In the genomic region with DNA sequence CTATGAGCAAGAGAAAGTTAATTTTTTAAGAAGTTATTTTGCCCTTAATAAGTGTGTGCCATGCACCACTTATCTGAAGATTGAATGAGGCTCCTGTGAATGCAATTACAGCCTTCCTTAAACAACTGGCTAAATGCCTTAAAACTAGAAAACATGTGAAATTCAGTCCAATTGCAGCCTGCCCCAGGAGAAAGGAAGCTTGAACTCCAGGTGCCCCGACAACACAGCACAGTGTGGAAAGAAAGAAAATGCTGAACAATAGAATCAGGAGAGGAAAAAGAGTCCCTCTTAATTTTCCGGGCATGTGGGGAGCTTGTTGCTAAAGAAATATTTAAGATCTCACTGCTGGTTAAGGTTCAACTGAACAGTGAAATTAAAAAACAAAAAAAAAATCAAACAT, we compare ENCODE assay signal across 1 cellular context.
TF ChIP-seq lines count a peak whose summit lies in the region.

No MANE protein-coding gene starts in this region.

TF ChIP-seq in HepG2, 621 proteins besides CTCF, POLR2A, EP300 and RAD21:
- no peak for TF ChIP-seq ARNTL (CRISPR knock-in tag; IDR thresholded peaks at IDR 0.05)
- TF ChIP-seq RBAK (CRISPR knock-in tag; IDR thresholded peaks at IDR 0.05): no peak
- no peak for TF ChIP-seq ZNF550 (CRISPR knock-in tag; IDR thresholded peaks at IDR 0.05; ENCODE audit: borderline replicate concordance)
- TF ChIP-seq RFX5 (IDR thresholded peaks at IDR 0.05; ENCODE audit: low read depth, low read length): no peak
- no peak for TF ChIP-seq ZNF33B (CRISPR knock-in tag; IDR thresholded peaks at IDR 0.05)
- TF ChIP-seq, protein P1, sequence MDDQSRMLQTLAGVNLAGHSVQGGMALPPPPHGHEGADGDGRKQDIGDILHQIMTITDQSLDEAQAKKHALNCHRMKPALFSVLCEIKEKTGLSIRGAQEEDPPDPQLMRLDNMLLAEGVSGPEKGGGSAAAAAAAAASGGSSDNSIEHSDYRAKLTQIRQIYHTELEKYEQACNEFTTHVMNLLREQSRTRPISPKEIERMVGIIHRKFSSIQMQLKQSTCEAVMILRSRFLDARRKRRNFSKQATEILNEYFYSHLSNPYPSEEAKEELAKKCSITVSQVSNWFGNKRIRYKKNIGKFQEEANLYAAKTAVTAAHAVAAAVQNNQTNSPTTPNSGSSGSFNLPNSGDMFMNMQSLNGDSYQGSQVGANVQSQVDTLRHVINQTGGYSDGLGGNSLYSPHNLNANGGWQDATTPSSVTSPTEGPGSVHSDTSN (CRISPR knock-in tag; IDR thresholded peaks at IDR 0.05; ENCODE audit: borderline replicate concordance): no peak
- TF ChIP-seq, protein P2, sequence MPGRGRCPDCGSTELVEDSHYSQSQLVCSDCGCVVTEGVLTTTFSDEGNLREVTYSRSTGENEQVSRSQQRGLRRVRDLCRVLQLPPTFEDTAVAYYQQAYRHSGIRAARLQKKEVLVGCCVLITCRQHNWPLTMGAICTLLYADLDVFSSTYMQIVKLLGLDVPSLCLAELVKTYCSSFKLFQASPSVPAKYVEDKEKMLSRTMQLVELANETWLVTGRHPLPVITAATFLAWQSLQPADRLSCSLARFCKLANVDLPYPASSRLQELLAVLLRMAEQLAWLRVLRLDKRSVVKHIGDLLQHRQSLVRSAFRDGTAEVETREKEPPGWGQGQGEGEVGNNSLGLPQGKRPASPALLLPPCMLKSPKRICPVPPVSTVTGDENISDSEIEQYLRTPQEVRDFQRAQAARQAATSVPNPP (CRISPR knock-in tag; IDR thresholded peaks at IDR 0.05): no peak
- no peak for TF ChIP-seq ZNF567 (CRISPR knock-in tag; IDR thresholded peaks at IDR 0.05; ENCODE audit: borderline replicate concordance)
- no peak for TF ChIP-seq ZMYM3 (CRISPR knock-in tag; IDR thresholded peaks at IDR 0.05)
- no peak for TF ChIP-seq SALL1 (CRISPR knock-in tag; IDR thresholded peaks at IDR 0.05)
- TF ChIP-seq ZNF383 (CRISPR knock-in tag; IDR thresholded peaks at IDR 0.05; ENCODE audit: borderline replicate concordance): no peak
- TF ChIP-seq GTF3A (CRISPR knock-in tag; conservative IDR thresholded peaks at IDR 0.05): no peak
- TF ChIP-seq, protein P3, sequence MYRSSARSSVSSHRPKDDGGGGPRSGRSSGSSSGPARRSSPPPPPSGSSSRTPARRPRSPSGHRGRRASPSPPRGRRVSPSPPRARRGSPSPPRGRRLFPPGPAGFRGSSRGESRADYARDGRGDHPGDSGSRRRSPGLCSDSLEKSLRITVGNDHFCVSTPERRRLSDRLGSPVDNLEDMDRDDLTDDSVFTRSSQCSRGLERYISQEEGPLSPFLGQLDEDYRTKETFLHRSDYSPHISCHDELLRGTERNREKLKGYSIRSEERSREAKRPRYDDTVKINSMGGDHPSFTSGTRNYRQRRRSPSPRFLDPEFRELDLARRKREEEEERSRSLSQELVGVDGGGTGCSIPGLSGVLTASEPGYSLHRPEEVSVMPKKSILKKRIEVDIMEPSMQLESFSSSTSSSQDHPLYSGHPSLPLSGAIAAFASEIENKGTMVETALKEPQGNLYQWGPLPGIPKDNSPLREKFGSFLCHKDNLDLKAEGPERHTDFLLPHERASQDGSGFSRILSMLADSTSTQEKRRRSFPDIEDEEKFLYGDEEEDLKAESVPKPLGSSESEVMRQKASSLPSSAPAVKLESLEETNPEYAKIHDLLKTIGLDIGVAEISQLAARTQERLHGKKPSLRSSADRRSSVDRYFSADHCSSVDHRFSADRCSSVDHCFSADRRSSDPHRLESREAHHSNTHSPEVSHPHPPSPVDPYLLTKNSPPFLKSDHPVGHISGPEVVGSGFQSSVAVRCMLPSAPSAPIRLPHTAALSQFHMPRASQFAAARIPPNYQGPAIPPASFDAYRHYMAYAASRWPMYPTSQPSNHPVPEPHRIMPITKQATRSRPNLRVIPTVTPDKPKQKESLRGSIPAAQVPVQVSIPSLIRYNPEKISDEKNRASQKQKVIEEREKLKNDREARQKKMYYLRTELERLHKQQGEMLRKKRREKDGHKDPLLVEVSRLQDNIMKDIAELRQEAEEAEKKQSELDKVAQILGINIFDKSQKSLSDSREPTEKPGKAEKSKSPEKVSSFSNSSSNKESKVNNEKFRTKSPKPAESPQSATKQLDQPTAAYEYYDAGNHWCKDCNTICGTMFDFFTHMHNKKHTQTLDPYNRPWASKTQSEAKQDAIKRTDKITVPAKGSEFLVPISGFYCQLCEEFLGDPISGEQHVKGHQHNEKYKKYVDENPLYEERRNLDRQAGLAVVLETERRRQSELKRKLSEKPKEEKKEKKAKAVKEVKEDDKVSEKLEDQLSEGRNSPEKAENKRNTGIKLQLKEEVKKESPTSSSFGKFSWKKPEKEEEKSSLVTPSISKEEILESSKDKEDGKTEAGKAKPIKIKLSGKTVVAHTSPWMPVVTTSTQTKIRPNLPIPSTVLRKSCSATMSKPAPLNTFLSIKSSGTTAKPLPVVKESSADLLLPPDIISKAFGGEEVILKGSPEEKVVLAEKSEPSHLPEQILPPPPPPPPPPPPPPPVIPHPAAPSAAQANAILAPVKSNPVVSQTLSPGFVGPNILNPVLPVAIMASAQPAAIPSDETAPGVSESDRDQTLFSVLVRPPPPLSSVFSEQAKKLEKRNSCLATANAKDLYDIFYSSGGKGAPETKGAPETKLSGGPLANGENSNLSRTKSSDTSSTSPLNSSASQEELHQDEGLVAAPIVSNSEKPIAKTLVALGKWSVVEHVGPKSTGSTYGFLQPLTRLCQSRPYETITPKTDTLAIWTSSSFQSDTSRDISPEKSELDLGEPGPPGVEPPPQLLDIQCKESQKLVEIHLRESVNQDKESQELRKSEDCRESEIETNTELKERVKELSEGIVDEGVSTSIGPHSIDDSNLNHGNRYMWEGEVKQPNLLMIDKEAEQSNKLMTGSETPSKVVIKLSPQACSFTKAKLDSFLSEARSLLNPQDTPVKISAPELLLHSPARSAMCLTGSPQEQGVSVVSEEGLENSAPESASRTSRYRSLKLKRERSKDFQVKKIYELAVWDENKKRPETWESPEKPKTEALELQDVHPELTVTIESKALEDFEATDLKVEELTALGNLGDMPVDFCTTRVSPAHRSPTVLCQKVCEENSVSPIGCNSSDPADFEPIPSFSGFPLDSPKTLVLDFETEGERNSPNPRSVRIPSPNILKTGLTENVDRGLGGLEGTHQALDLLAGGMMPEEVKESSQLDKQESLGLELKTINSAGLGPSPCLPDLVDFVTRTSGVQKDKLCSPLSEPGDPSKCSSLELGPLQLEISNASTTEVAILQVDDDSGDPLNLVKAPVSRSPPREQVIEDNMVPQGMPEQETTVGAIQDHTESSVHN (CRISPR knock-in tag; IDR thresholded peaks at IDR 0.05): no peak
- TF ChIP-seq NR2F1 (CRISPR knock-in tag; IDR thresholded peaks at IDR 0.05): no peak
- TF ChIP-seq, protein P4, sequence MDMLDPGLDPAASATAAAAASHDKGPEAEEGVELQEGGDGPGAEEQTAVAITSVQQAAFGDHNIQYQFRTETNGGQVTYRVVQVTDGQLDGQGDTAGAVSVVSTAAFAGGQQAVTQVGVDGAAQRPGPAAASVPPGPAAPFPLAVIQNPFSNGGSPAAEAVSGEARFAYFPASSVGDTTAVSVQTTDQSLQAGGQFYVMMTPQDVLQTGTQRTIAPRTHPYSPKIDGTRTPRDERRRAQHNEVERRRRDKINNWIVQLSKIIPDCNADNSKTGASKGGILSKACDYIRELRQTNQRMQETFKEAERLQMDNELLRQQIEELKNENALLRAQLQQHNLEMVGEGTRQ (IDR thresholded peaks at IDR 0.05; ENCODE audit: low read depth, low read length): no peak
- TF ChIP-seq, protein P4 (CRISPR knock-in tag; IDR thresholded peaks at IDR 0.05; ENCODE audit: borderline replicate concordance): no peak
- no peak for TF ChIP-seq MED1 (CRISPR knock-in tag; IDR thresholded peaks at IDR 0.05)
- TF ChIP-seq ARNT2 (CRISPR knock-in tag; IDR thresholded peaks at IDR 0.05; ENCODE audit: low read depth): no peak
- TF ChIP-seq ZNF850 (CRISPR knock-in tag; conservative IDR thresholded peaks at IDR 0.05): no peak
- TF ChIP-seq XBP1 (CRISPR knock-in tag; IDR thresholded peaks at IDR 0.05): no peak
- no peak for TF ChIP-seq LCORL (IDR thresholded peaks at IDR 0.05)
- no peak for TF ChIP-seq LCORL (CRISPR knock-in tag; IDR thresholded peaks at IDR 0.05)
TF ChIP-seq in HepG2: peak in this region for 0.
